In genomic region chr4:139177049-139177887, GRCh38 we compare ENCODE assay signal across 1 cellular context.
TF ChIP-seq lines count a peak whose summit lies in the region.

Gene ELF2, minus strand, starts transcription at chr4:139177218. Its CDS starts 39,517 bp downstream, at chr4:139137701.

TF ChIP-seq in GM12878, 131 proteins besides CTCF, POLR2A, EP300 and RAD21 (continued from another document):
- TF ChIP-seq E2F8 (IDR thresholded peaks at IDR 0.05; ENCODE audit: low read depth, partially characterized antibody) (no peak), CREM (IDR thresholded peaks at IDR 0.05; ENCODE audit: low read depth) (peak; percentile 7; the same call in 1 of the 2 replicates), HCFC1 (IDR thresholded peaks at IDR 0.05; ENCODE audit: low read length) (0 out of 2 replicates have a peak, but pooled peaks have one; percentile 11), MEF2B (IDR thresholded peaks at IDR 0.05; ENCODE audit: partially characterized antibody, poor library complexity, severe bottlenecking) (peak; percentile 10), SIN3A (IDR thresholded peaks at IDR 0.05; ENCODE audit: low read depth, low read length) (0 out of 2 replicates have a peak, but pooled peaks have one; percentile 50), TCF12 (IDR thresholded peaks at IDR 0.05; ENCODE audit: low read depth, low read length) (peak; percentile 53; the same call in 1 of the 2 replicates), ATF2 (IDR thresholded peaks at IDR 0.05; ENCODE audit: low read length) (no peak), SUZ12 (IDR thresholded peaks at IDR 0.05; ENCODE audit: unreplicated experiment) (no peak), SREBF2 (IDR thresholded peaks at IDR 0.05; ENCODE audit: low read length) (no peak), HSF1 (IDR thresholded peaks at IDR 0.05; ENCODE audit: low read depth, low read length) (no peak), HDAC2 (IDR thresholded peaks at IDR 0.05) (no peak), BCL3 (IDR thresholded peaks at IDR 0.05; ENCODE audit: borderline replicate concordance, insufficient read depth, low read depth, low read length, poor library complexity, severe bottlenecking) (no peak), LARP7 (IDR thresholded peaks at IDR 0.05) (no peak; the same call in 1 of the 2 replicates), TARDBP (IDR thresholded peaks at IDR 0.05; ENCODE audit: borderline replicate concordance) (no peak; the same call in 1 of the 2 replicates), FOXK2 (IDR thresholded peaks at IDR 0.05) (no peak), NR2C2 (IDR thresholded peaks at IDR 0.05; ENCODE audit: borderline replicate concordance, control insufficient read depth, insufficient read length, low read depth) (no peak), SUPT20H (IDR thresholded peaks at IDR 0.05; ENCODE audit: borderline replicate concordance, control insufficient read depth, low read depth, low read length) (no peak), BMI1 (IDR thresholded peaks at IDR 0.05; ENCODE audit: borderline replicate concordance) (no peak), FOS (IDR thresholded peaks at IDR 0.05; ENCODE audit: borderline replicate concordance, extremely low read depth, insufficient read length) (no peak), ZNF24 (IDR thresholded peaks at IDR 0.05) (no peak), ZNF622 (IDR thresholded peaks at IDR 0.05) (no peak), ZZZ3 (IDR thresholded peaks at IDR 0.05; ENCODE audit: control insufficient read depth, insufficient read length, low read depth) (no peak), IKZF1 (conservative IDR thresholded peaks at IDR 0.05) (no peak; the same call in 1 of the 2 replicates), DPF2 (IDR thresholded peaks at IDR 0.05) (peak; percentile 61; the same call in 1 of the 2 replicates), POU2F2 (IDR thresholded peaks at IDR 0.05; ENCODE audit: borderline replicate concordance, low read depth, low read length) (no peak), RUNX3 (IDR thresholded peaks at IDR 0.05; ENCODE audit: low read length) (0 out of 2 replicates have a peak, but pooled peaks have one; percentile 5), SKIL (IDR thresholded peaks at IDR 0.05; ENCODE audit: low read depth, poor library complexity, severe bottlenecking) (no peak), ESRRA (IDR thresholded peaks at IDR 0.05; ENCODE audit: low read length) (no peak), NBN (IDR thresholded peaks at IDR 0.05) (0 out of 2 replicates have a peak, but pooled peaks have one; percentile 31), RFX5 (IDR thresholded peaks at IDR 0.05; ENCODE audit: low read depth, low read length) (no peak), MYB (IDR thresholded peaks at IDR 0.05; ENCODE audit: borderline replicate concordance, low read depth, low read length) (no peak), IRF4 (IDR thresholded peaks at IDR 0.05; ENCODE audit: low read depth, low read length) (no peak), POLR2AphosphoS2 (IDR thresholded peaks at IDR 0.05; ENCODE audit: low read depth, low read length) (no peak), HDGF (IDR thresholded peaks at IDR 0.05) (no peak), MTA3 (IDR thresholded peaks at IDR 0.05; ENCODE audit: borderline replicate concordance, low read length) (no peak), SMC3 (IDR thresholded peaks at IDR 0.05; ENCODE audit: borderline replicate concordance, low read length) (no peak), TCF7 (IDR thresholded peaks at IDR 0.05; ENCODE audit: borderline replicate concordance) (no peak)
- TF ChIP-seq, protein P1, sequence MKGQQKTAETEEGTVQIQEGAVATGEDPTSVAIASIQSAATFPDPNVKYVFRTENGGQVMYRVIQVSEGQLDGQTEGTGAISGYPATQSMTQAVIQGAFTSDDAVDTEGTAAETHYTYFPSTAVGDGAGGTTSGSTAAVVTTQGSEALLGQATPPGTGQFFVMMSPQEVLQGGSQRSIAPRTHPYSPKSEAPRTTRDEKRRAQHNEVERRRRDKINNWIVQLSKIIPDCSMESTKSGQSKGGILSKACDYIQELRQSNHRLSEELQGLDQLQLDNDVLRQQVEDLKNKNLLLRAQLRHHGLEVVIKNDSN (IDR thresholded peaks at IDR 0.05; ENCODE audit: borderline replicate concordance, extremely low read length, insufficient read depth, low read depth, low read length) = no peak
- TF ChIP-seq, protein P2, sequence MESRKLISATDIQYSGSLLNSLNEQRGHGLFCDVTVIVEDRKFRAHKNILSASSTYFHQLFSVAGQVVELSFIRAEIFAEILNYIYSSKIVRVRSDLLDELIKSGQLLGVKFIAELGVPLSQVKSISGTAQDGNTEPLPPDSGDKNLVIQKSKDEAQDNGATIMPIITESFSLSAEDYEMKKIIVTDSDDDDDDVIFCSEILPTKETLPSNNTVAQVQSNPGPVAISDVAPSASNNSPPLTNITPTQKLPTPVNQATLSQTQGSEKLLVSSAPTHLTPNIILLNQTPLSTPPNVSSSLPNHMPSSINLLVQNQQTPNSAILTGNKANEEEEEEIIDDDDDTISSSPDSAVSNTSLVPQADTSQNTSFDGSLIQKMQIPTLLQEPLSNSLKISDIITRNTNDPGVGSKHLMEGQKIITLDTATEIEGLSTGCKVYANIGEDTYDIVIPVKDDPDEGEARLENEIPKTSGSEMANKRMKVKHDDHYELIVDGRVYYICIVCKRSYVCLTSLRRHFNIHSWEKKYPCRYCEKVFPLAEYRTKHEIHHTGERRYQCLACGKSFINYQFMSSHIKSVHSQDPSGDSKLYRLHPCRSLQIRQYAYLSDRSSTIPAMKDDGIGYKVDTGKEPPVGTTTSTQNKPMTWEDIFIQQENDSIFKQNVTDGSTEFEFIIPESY (IDR thresholded peaks at IDR 0.05) = no peak
- TF ChIP-seq, protein P3, sequence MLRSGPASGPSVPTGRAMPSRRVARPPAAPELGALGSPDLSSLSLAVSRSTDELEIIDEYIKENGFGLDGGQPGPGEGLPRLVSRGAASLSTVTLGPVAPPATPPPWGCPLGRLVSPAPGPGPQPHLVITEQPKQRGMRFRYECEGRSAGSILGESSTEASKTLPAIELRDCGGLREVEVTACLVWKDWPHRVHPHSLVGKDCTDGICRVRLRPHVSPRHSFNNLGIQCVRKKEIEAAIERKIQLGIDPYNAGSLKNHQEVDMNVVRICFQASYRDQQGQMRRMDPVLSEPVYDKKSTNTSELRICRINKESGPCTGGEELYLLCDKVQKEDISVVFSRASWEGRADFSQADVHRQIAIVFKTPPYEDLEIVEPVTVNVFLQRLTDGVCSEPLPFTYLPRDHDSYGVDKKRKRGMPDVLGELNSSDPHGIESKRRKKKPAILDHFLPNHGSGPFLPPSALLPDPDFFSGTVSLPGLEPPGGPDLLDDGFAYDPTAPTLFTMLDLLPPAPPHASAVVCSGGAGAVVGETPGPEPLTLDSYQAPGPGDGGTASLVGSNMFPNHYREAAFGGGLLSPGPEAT (IDR thresholded peaks at IDR 0.05; ENCODE audit: low read depth) = 0 out of 2 replicates have a peak, but pooled peaks have one; percentile 5
- TF ChIP-seq, protein P4, sequence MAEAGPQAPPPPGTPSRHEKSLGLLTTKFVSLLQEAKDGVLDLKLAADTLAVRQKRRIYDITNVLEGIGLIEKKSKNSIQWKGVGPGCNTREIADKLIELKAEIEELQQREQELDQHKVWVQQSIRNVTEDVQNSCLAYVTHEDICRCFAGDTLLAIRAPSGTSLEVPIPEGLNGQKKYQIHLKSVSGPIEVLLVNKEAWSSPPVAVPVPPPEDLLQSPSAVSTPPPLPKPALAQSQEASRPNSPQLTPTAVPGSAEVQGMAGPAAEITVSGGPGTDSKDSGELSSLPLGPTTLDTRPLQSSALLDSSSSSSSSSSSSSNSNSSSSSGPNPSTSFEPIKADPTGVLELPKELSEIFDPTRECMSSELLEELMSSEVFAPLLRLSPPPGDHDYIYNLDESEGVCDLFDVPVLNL (IDR thresholded peaks at IDR 0.05; ENCODE audit: low read depth, low read length) = no peak
